21 cellular contexts compared by ENCODE assay signal in genomic region chr6:151963001-151963400, GRCh38.
"Had no signal": no experiment of that assay in that cellular context is flagged by ENCODE, and none has a peak within 500 bp of the region (broad histone marks: within the 10 kb centered on the region; RNA-seq: fewer than 3 reads in every experiment).

No MANE protein-coding gene starts in this region.

- H3K4me2 ChIP-seq: hepatocyte, smooth muscle cell had no signal

- H3K27me3 ChIP-seq: esophagus muscularis mucosa, hepatocyte, ovary, suprapubic skin, thyroid gland had no signal

- H3K27ac Mint-ChIP-seq: stimulated activated effector memory CD8-positive, alpha-beta T cell treated with anti-CD3 and anti-CD28 coated beads, Interleukin-12 subunit alpha, Interleukin-12 subunit beta, amount 100 ng/mL, for 72 hours; type B pancreatic cell had no signal

- H3K36me3 ChIP-seq: esophagus muscularis mucosa, ovary, suprapubic skin, thyroid gland had no signal

- H3K9me3 Mint-ChIP-seq: neural crest cell, type B pancreatic cell had no signal

- H3K36me3 Mint-ChIP-seq: stimulated activated effector memory CD8-positive, alpha-beta T cell treated with anti-CD3 and anti-CD28 coated beads, Interleukin-12 subunit alpha, Interleukin-12 subunit beta, amount 100 ng/mL, for 72 hours; type B pancreatic cell had no signal

- H3K4me1 Mint-ChIP-seq: neural crest cell had no signal

- DNase-seq: effector memory CD4-positive, alpha-beta T cell; head of caudate nucleus; left colon; left ventricle myocardium superior; mesenchymal stem cell; ovary; right cardiac atrium; stimulated activated CD4-positive, alpha-beta T cell treated with anti-CD3 and anti-CD28 coated beads, Interleukin-2, amount 100 ng/mL, for 48 hours; stimulated activated CD8-positive, alpha-beta memory T cell treated with anti-CD3 and anti-CD28 coated beads, Interleukin-4, amount 100 ng/mL, for 48 hours; stimulated activated naive CD8-positive, alpha-beta T cell treated with anti-CD3 and anti-CD28 coated beads, Interleukin-15, Interleukin-2, amounts not matched to agents 100 U/mL and 50 U/mL, for 24 hours; thyroid gland had no signal

- H3K9me3 ChIP-seq: esophagus muscularis mucosa, ovary, suprapubic skin, thyroid gland had no signal

- H3K27ac ChIP-seq: epithelial cell of prostate, esophagus muscularis mucosa, hepatocyte, ovary, suprapubic skin, thyroid gland had no signal

- H3K4me1 ChIP-seq: esophagus muscularis mucosa, suprapubic skin, thyroid gland had no signal

- H2AFZ ChIP-seq: hepatocyte had no signal

- H3K4me3 Mint-ChIP-seq: neural crest cell; stimulated activated effector memory CD8-positive, alpha-beta T cell treated with anti-CD3 and anti-CD28 coated beads, Interleukin-12 subunit alpha, Interleukin-12 subunit beta, amount 100 ng/mL, for 72 hours; type B pancreatic cell had no signal

- ATAC-seq: left colon; left ventricle myocardium superior; naive thymus-derived CD4-positive, alpha-beta T cell; right cardiac atrium had no signal

- H3K79me2 ChIP-seq: hepatocyte had no signal

- H3K4me3 ChIP-seq: esophagus muscularis mucosa, hepatocyte, lung, ovary, smooth muscle cell, suprapubic skin, thyroid gland had no signal
